ENCODE assay signal across 16 cellular contexts in genomic region chr12:110733089-110733715, GRCh38. TPM values are rescaled to one million over a fixed set of nuclear protein-coding genes. Genes with fewer than 3 reads are reported as not detected.
DNase-seq lines count a peak whose midpoint lies in the region; ATAC-seq and TF ChIP-seq lines count a peak whose summit lies in the region.
"Had no signal": no experiment of that assay in that cellular context is flagged by ENCODE, and none has a peak within 500 bp of the region (broad histone marks: within the 10 kb centered on the region; RNA-seq: fewer than 3 reads in every experiment).

No MANE protein-coding gene starts in this region.

- no peaks in the 10 kb centered on the region for H3K27me3 ChIP-seq in CD4-positive, CD25-positive, alpha-beta regulatory T cell (ENCODE audit: control insufficient read depth, insufficient read depth, low read length)
- H3K27me3 ChIP-seq: ascending aorta, gastroesophageal sphincter, spleen had no signal

- ATAC-seq in CD4-positive, CD25-positive, alpha-beta regulatory T cell (ENCODE audit: low read depth in 2 of 2) = no peak
- ATAC-seq in natural killer cell = no peak
- no peak for ATAC-seq in HG02981 (IDR thresholded peaks at IDR 0.05; ENCODE audit: unreplicated experiment)
- no peak for ATAC-seq in HG03175 (IDR thresholded peaks at IDR 0.05; ENCODE audit: unreplicated experiment)
- ATAC-seq: gastroesophageal sphincter had no signal

- H3K27me3 Mint-ChIP-seq in CD4-positive, CD25-positive, alpha-beta regulatory T cell = no peaks in the 10 kb centered on the region
- H3K27me3 Mint-ChIP-seq in IgD-negative memory B cell (no peaks in the 10 kb centered on the region), natural killer cell (ENCODE audit: low read depth in 2 of 2) (no peaks in the 10 kb centered on the region)
- no peaks in the 10 kb centered on the region for H3K27me3 Mint-ChIP-seq in T-helper 2 cell treated with Interferon-gamma antibody and Interleukin-4, amounts not matched to agents 5 μg/mL and 100 μg/mL, for 36 hours (ENCODE audit: low read depth)

- no peaks in the 10 kb centered on the region for H3K9me3 ChIP-seq in CD4-positive, CD25-positive, alpha-beta regulatory T cell (ENCODE audit: control insufficient read depth in 2 of 2, low read length in 2 of 2)
- H3K9me3 ChIP-seq: ascending aorta, gastroesophageal sphincter, spleen had no signal

- H3K36me3 Mint-ChIP-seq in CD4-positive, CD25-positive, alpha-beta regulatory T cell = peaks cover 34% of the 10 kb centered on the region
- peaks cover 6% of the 10 kb centered on the region for H3K36me3 Mint-ChIP-seq in IgD-negative memory B cell
- peaks cover 7% of the 10 kb centered on the region for H3K36me3 Mint-ChIP-seq in natural killer cell
- H3K36me3 Mint-ChIP-seq in T-helper 2 cell treated with Interferon-gamma antibody and Interleukin-4, amounts not matched to agents 5 μg/mL and 100 μg/mL, for 36 hours (ENCODE audit: low read depth) = peaks cover 54% of the 10 kb centered on the region

- intact Hi-C loops in natural killer cell (cut with micrococcal nuclease) = no loop called here

- H3K36me3 ChIP-seq in CD4-positive, CD25-positive, alpha-beta regulatory T cell (ENCODE audit: control insufficient read depth, insufficient read depth, low read length) = peaks cover 72% of the 10 kb centered on the region

- H3K9me3 Mint-ChIP-seq in CD4-positive, CD25-positive, alpha-beta regulatory T cell = no peaks in the 10 kb centered on the region
- no peaks in the 10 kb centered on the region for H3K9me3 Mint-ChIP-seq in IgD-negative memory B cell
- no peaks in the 10 kb centered on the region for H3K9me3 Mint-ChIP-seq in natural killer cell
- no peaks in the 10 kb centered on the region for H3K9me3 Mint-ChIP-seq in T-helper 2 cell treated with Interferon-gamma antibody and Interleukin-4, amounts not matched to agents 5 μg/mL and 100 μg/mL, for 36 hours

- no peak overlapping the region for H3K27ac ChIP-seq in CD4-positive, CD25-positive, alpha-beta regulatory T cell (ENCODE audit: insufficient read depth, low read length, poor library complexity, severe bottlenecking)
- H3K27ac ChIP-seq: ascending aorta, HL-60 had no signal

- peaks cover 64% of the 10 kb centered on the region for H3K4me1 ChIP-seq in CD4-positive, CD25-positive, alpha-beta regulatory T cell (ENCODE audit: control insufficient read depth, insufficient read depth, low read length, poor library complexity, severe bottlenecking)

- TF ChIP-seq CTCF in choroid plexus epithelial cell (conservative IDR thresholded peaks at IDR 0.05; ENCODE audit: low read depth, low read length) = no peak
- TF ChIP-seq CTCF in natural killer cell (IDR thresholded peaks at IDR 0.05) = no peak

- peak overlapping the region in 2 of 3 donors; percentile 5 to 78 for H3K27ac Mint-ChIP-seq in CD4-positive, CD25-positive, alpha-beta regulatory T cell
- peak overlapping the region; percentile 19 to 68 (median 59) for H3K27ac Mint-ChIP-seq in IgD-negative memory B cell
- H3K27ac Mint-ChIP-seq in natural killer cell = peak overlapping the region; percentile 72 to 73
- H3K27ac Mint-ChIP-seq in T-helper 2 cell treated with Interferon-gamma antibody and Interleukin-4, amounts not matched to agents 5 μg/mL and 100 μg/mL, for 36 hours = no peak overlapping the region

- no peak for DNase-seq in CD4-positive, CD25-positive, alpha-beta regulatory T cell
- DNase-seq in choroid plexus epithelial cell (ENCODE audit: low read depth) = peak; percentile 73
- no peak for DNase-seq in natural killer cell
- DNase-seq in H4 (ENCODE audit: low spot score) = no peak
- DNase-seq in T-helper 2 cell treated with Interferon-gamma antibody and Interleukin-4, amounts not matched to agents 5 μg/mL and 100 μg/mL, for 36 hours (ENCODE audit: low spot score) = no peak
- DNase-seq: DMS153; midbrain; NCI-H1930; spleen; stimulated activated naive CD4-positive, alpha-beta T cell treated with Interleukin-2 at 50 U/mL for 16 hours had no signal

- no peak overlapping the region for H3K4me3 Mint-ChIP-seq in CD4-positive, CD25-positive, alpha-beta regulatory T cell
- peak overlapping the region in 2 of 4 donors; percentile 32 to 70 for H3K4me3 Mint-ChIP-seq in IgD-negative memory B cell
- no peak overlapping the region for H3K4me3 Mint-ChIP-seq in natural killer cell
- H3K4me3 Mint-ChIP-seq in T-helper 2 cell treated with Interferon-gamma antibody and Interleukin-4, amounts not matched to agents 5 μg/mL and 100 μg/mL, for 36 hours = no peak overlapping the region

- H3K4me3 ChIP-seq in CD4-positive, CD25-positive, alpha-beta regulatory T cell (ENCODE audit: low read depth, low read length) = peak overlapping the region; percentile 9
- no peak overlapping the region for H3K4me3 ChIP-seq in choroid plexus epithelial cell (ENCODE audit: low read depth, low read length)
- H3K4me3 ChIP-seq: ascending aorta, gastroesophageal sphincter, spleen had no signal

- H3K4me1 Mint-ChIP-seq in CD4-positive, CD25-positive, alpha-beta regulatory T cell = peaks cover 38 to 88% (median 64%) of the 10 kb centered on the region in 4 donors
- H3K4me1 Mint-ChIP-seq in IgD-negative memory B cell (peaks cover 42 to 47% (median 46%) of the 10 kb centered on the region in 3 donors), natural killer cell (peaks cover 41 to 55% of the 10 kb centered on the region in 2 donors)
- peaks cover 43% of the 10 kb centered on the region for H3K4me1 Mint-ChIP-seq in T-helper 2 cell treated with Interferon-gamma antibody and Interleukin-4, amounts not matched to agents 5 μg/mL and 100 μg/mL, for 36 hours (ENCODE audit: low read depth)

RNA-seq across cellular contexts. Expression of gene PPP1CC, which starts 9.5 kb away (rescaled TPM):
- total RNA-seq in CD4-positive, CD25-positive, alpha-beta regulatory T cell = 166 TPM
- 100 to 1,000 TPM; 166 to 177 (median 175) TPM for polyA plus RNA-seq in CD4-positive, CD25-positive, alpha-beta regulatory T cell
- polyA plus RNA-seq in IgD-negative memory B cell = 184 TPM
- total RNA-seq in natural killer cell = 100 to 1,000 TPM; 114 to 121 (median 117) TPM
- 121 and 144 TPM in 2 replicates for total RNA-seq in H4 (2014; rRNA removed; shearing (Covaris generic))

RNA-seq across cellular contexts. Expression of gene HVCN1, which starts 44.3 kb away (rescaled TPM):
- 6.1 TPM for total RNA-seq in CD4-positive, CD25-positive, alpha-beta regulatory T cell
- 10 to 100 TPM; 19.8 to 50.0 (median 34.8) TPM for polyA plus RNA-seq in CD4-positive, CD25-positive, alpha-beta regulatory T cell
- 441 TPM for polyA plus RNA-seq in IgD-negative memory B cell
- 10 to 100 TPM; 12.5 to 18.4 (median 18.0) TPM for total RNA-seq in natural killer cell
- 1.6 TPM in 1 of 2 replicates, not detected in the other for total RNA-seq in H4 (2014; rRNA removed; shearing (Covaris generic))
